ENCODE assay signal across 19 cellular contexts in the genomic region with DNA sequence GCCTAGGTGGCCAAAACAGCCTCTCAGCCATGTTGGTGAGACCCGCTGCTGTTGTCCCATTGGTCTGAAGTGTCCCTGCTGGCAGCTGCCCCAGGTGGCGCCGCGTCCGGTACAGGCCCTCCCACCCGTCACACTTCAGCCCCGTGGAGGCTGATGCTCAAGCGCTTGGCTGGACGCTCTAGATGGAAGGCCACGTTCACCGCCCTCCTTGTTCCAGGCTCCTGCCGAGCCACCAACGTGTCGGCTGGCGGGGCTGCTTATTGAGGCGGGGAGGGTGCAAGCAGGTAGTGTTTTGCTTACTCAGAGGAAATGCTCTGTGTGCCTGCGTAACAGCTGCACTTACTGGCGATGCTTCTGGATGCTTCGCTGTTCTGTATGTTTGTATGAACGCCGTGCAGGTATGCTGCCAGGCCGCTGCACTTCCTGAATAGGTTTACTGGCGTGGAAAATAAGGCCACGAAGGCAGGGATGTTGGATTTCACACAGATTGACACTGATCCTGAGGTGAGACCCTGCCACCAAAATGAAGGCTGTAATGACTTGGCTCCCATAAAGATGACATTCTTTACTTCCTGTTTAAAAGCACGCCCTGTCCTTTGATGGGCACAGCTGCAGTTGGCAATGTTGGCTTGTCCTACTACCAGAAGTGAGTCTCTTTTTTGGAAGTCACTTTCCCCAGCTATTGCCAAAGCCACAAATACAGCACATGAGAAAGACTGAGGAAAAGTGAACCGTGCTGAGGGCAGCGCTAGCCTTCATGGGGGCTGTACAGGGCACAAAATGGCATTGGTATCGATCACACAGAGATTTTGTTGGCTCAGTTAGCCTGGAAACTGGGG.
"Had no signal": no experiment of that assay in that cellular context is flagged by ENCODE, and none has a peak within 500 bp of the region (broad histone marks: within the 10 kb centered on the region; RNA-seq: fewer than 3 reads in every experiment).

No MANE protein-coding gene starts in this region.

- H3K4me3 ChIP-seq: coronary artery, hepatocyte, upper lobe of left lung, uterus had no signal

- ATAC-seq: foreskin keratinocyte; left colon; left ventricle myocardium superior; naive thymus-derived CD4-positive, alpha-beta T cell; right cardiac atrium had no signal

- H2AFZ ChIP-seq: hepatocyte had no signal

- H3K79me2 ChIP-seq: hepatocyte had no signal

- FAIRE-seq: endothelial cell of umbilical vein, small intestine had no signal

- H3K36me3 ChIP-seq: uterus had no signal

- H3K9me3 ChIP-seq: neutrophil, upper lobe of left lung, uterus had no signal

- H3K4me1 ChIP-seq: foreskin keratinocyte, upper lobe of left lung, uterus had no signal

- H3K27me3 ChIP-seq: foreskin keratinocyte, hepatocyte, neutrophil, upper lobe of left lung, uterus had no signal

- H3K27ac ChIP-seq: coronary artery, foreskin keratinocyte, hepatocyte, neutrophil, upper lobe of left lung, uterus had no signal

- DNase-seq: effector CD4-positive, alpha-beta T cell; endodermal cell; erythroblast; foreskin keratinocyte; head of caudate nucleus; left colon; left ventricle myocardium superior; mesendoderm; naive thymus-derived CD4-positive, alpha-beta T cell; right cardiac atrium; small intestine; stimulated activated CD4-positive, alpha-beta T cell treated with anti-CD3 and anti-CD28 coated beads, Interleukin-12 subunit alpha, Interleukin-12 subunit beta, amount 100 ng/mL, for 4 hours; stimulated activated naive CD4-positive, alpha-beta T cell treated with Interleukin-2 at 50 U/mL for 16 hours; upper lobe of left lung; uterus had no signal

- H3K4me2 ChIP-seq: hepatocyte had no signal
